25 cellular contexts compared by ENCODE assay signal in the genomic region with DNA sequence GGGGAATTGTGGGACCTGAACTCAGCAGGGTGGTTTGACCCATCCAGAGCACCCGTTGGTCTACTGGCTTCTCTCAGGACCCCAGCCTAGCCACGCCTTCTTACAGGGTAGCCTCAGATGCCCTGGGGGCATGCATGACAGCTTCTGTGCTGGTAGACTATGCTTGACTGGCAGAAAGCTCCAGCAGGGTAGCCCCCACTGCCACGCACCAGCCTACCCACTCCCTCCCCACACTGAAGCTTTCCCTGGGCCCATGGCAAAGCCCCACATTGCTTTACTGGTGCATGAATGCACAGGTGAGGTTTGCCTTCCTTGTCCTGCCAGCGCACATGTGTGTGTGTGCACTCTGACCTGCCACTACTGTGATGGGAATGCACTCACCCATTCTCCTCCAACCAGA.
"Had no signal": no experiment of that assay in that cellular context is flagged by ENCODE, and none has a peak within 500 bp of the region (broad histone marks: within the 10 kb centered on the region; RNA-seq: fewer than 3 reads in every experiment).

No MANE protein-coding gene starts in this region.

- H3K4me3 ChIP-seq: cardiac muscle cell, SJSA1 had no signal

- H3K4me1 Mint-ChIP-seq: activated CD4-positive, alpha-beta memory T cell treated with anti-CD3 and anti-CD28 coated beads, Interleukin-2, amount 10 ng/mL, durations not matched to agents 7 days and 5 days; activated CD4-positive, alpha-beta T cell treated with anti-CD3 and anti-CD28 coated beads, Interleukin-2, amount 10 ng/mL, durations not matched to agents 7 days and 5 days; activated naive CD4-positive, alpha-beta T cell treated with anti-CD3 and anti-CD28 coated beads, Interleukin-2, amount 10 ng/mL, durations not matched to agents 7 days and 5 days; activated naive CD8-positive, alpha-beta T cell treated with anti-CD3 and anti-CD28 coated beads for 36 hours had no signal

- H3K27ac ChIP-seq: brain microvascular endothelial cell, cardiac muscle cell, SJSA1 had no signal

- DNase-seq: activated CD4-positive, alpha-beta memory T cell treated with anti-CD3 and anti-CD28 coated beads, Interleukin-2, amount 10 ng/mL, durations not matched to agents 7 days and 5 days; activated CD4-positive, alpha-beta T cell treated with anti-CD3 and anti-CD28 coated beads, Interleukin-2, amount 10 ng/mL, durations not matched to agents 7 days and 5 days; activated CD4-positive, CD25-positive, alpha-beta regulatory T cell; activated gamma-delta T cell treated with Interleukin-2 at 50 U/mL for 16 hours; activated naive CD4-positive, alpha-beta T cell treated with anti-CD3 and anti-CD28 coated beads, Interleukin-2, amount 10 ng/mL, durations not matched to agents 7 days and 5 days; activated naive CD8-positive, alpha-beta T cell treated with anti-CD3 and anti-CD28 coated beads for 36 hours; activated T-cell treated with anti-CD3 and anti-CD28 coated beads for 4 hours; activated T-cell treated with anti-CD3 and anti-CD28 coated beads, Interleukin-2, amount 50 U/mL, for 48 hours; brain microvascular endothelial cell; MM.1S; NCI-H1105 treated with DMSO at 0.1 percent for 48 hours; NCI-H1930; NCI-H2107; NCI-H345; NCI-H510A; NCI-H526 treated with DMSO at 0.1 percent for 48 hours; NK-92 treated with Interleukin-12 subunit alpha and Interleukin-12 subunit beta, amount 100 ng/mL, for 24 hours; SHP77; SW 1271; T-helper 9 cell had no signal

- H3K4me3 Mint-ChIP-seq: activated CD4-positive, alpha-beta memory T cell treated with anti-CD3 and anti-CD28 coated beads, Interleukin-2, amount 10 ng/mL, durations not matched to agents 7 days and 5 days; activated CD4-positive, alpha-beta T cell treated with anti-CD3 and anti-CD28 coated beads, Interleukin-2, amount 10 ng/mL, durations not matched to agents 7 days and 5 days; activated naive CD4-positive, alpha-beta T cell treated with anti-CD3 and anti-CD28 coated beads, Interleukin-2, amount 10 ng/mL, durations not matched to agents 7 days and 5 days; activated naive CD8-positive, alpha-beta T cell treated with anti-CD3 and anti-CD28 coated beads for 36 hours; T-helper 1 cell treated with Interleukin-12 subunit alpha and Interleukin-12 subunit beta and Interleukin-4 antibody, amounts not matched to agents 30 μg/mL and 1 μg/mL, for 36 hours had no signal

- H3K36me3 Mint-ChIP-seq: activated naive CD4-positive, alpha-beta T cell treated with anti-CD3 and anti-CD28 coated beads, Interleukin-2, amount 10 ng/mL, durations not matched to agents 7 days and 5 days; activated naive CD8-positive, alpha-beta T cell treated with anti-CD3 and anti-CD28 coated beads for 36 hours had no signal

- H3K36me3 ChIP-seq: brain microvascular endothelial cell, cardiac muscle cell, SJSA1 had no signal

- H3K27me3 Mint-ChIP-seq: activated CD4-positive, alpha-beta memory T cell treated with anti-CD3 and anti-CD28 coated beads, Interleukin-2, amount 10 ng/mL, durations not matched to agents 7 days and 5 days; activated CD4-positive, alpha-beta T cell treated with anti-CD3 and anti-CD28 coated beads, Interleukin-2, amount 10 ng/mL, durations not matched to agents 7 days and 5 days; activated naive CD4-positive, alpha-beta T cell treated with anti-CD3 and anti-CD28 coated beads, Interleukin-2, amount 10 ng/mL, durations not matched to agents 7 days and 5 days; activated naive CD8-positive, alpha-beta T cell treated with anti-CD3 and anti-CD28 coated beads for 36 hours had no signal

- H3K9me3 ChIP-seq: SJSA1 had no signal

- ATAC-seq: SK-N-SH treated with all-trans-retinoic acid at 6 μM for 48 hours had no signal

- H3K27me3 ChIP-seq: brain microvascular endothelial cell, cardiac muscle cell, SJSA1 had no signal

- H3K4me1 ChIP-seq: SJSA1 had no signal

- H3K27ac Mint-ChIP-seq: activated CD4-positive, alpha-beta memory T cell treated with anti-CD3 and anti-CD28 coated beads, Interleukin-2, amount 10 ng/mL, durations not matched to agents 7 days and 5 days; activated CD4-positive, alpha-beta T cell treated with anti-CD3 and anti-CD28 coated beads, Interleukin-2, amount 10 ng/mL, durations not matched to agents 7 days and 5 days; activated naive CD4-positive, alpha-beta T cell treated with anti-CD3 and anti-CD28 coated beads, Interleukin-2, amount 10 ng/mL, durations not matched to agents 7 days and 5 days; activated naive CD8-positive, alpha-beta T cell treated with anti-CD3 and anti-CD28 coated beads for 36 hours; activated T-helper 2 cell treated with anti-CD3 and anti-CD28 coated beads, Interferon-gamma antibody, Interleukin-2, Interleukin-4, amounts not matched to agents 10 μg/mL and 5 μg/mL and 100 μg/mL, durations not matched to agents 14 hours and 24 hours and 36 hours; T-helper 1 cell treated with Interleukin-12 subunit alpha and Interleukin-12 subunit beta and Interleukin-4 antibody, amounts not matched to agents 30 μg/mL and 1 μg/mL, for 36 hours had no signal

- H3K9me3 Mint-ChIP-seq: activated CD4-positive, alpha-beta T cell treated with anti-CD3 and anti-CD28 coated beads, Interleukin-2, amount 10 ng/mL, durations not matched to agents 7 days and 5 days had no signal
